ENCODE assay signal across 2 cellular contexts in the genomic region with DNA sequence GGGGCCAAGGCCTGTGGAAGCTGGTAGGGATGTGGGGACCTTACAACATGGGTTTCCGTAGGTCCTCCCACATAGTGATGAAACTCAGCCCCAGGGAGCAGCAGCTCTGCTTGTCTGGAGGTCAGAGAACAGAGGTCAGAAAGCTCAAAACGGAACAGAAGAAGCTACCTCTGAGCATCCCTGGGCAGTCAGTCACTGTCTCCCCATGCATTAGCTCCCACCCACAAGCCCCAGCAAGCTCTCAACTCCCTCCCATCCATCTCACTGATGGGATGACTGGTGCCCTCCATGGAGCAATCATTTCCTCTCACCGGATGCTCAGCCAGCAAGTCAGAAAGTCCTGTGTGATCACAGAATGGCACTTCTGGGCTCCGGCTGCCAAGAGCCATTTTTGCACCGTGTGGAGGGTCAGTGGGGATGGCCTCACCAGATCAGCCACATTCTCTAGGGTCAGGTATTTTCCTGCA.
TF ChIP-seq lines count a peak whose summit lies in the region.

No MANE protein-coding gene starts in this region.

TF ChIP-seq in SK-N-SH, 30 proteins besides CTCF, POLR2A, EP300 and RAD21 (continued from another document):
- TF ChIP-seq, protein P1, sequence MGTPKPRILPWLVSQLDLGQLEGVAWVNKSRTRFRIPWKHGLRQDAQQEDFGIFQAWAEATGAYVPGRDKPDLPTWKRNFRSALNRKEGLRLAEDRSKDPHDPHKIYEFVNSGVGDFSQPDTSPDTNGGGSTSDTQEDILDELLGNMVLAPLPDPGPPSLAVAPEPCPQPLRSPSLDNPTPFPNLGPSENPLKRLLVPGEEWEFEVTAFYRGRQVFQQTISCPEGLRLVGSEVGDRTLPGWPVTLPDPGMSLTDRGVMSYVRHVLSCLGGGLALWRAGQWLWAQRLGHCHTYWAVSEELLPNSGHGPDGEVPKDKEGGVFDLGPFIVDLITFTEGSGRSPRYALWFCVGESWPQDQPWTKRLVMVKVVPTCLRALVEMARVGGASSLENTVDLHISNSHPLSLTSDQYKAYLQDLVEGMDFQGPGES (IDR thresholded peaks at IDR 0.05; ENCODE audit: low read depth, low read length) = no peak
- no peak for TF ChIP-seq JUND (IDR thresholded peaks at IDR 0.05)
- no peak for TF ChIP-seq FOXJ3 (CRISPR knock-in tag; IDR thresholded peaks at IDR 0.05)
- TF ChIP-seq POLR2AphosphoS5 (IDR thresholded peaks at IDR 0.05; ENCODE audit: low read depth, low read length) = no peak
- no peak for TF ChIP-seq FOXM1 (IDR thresholded peaks at IDR 0.05; ENCODE audit: low read depth)
- no peak for TF ChIP-seq EZH2phosphoT487 (IDR thresholded peaks at IDR 0.05; ENCODE audit: borderline replicate concordance, low read depth)
- TF ChIP-seq, protein P2, sequence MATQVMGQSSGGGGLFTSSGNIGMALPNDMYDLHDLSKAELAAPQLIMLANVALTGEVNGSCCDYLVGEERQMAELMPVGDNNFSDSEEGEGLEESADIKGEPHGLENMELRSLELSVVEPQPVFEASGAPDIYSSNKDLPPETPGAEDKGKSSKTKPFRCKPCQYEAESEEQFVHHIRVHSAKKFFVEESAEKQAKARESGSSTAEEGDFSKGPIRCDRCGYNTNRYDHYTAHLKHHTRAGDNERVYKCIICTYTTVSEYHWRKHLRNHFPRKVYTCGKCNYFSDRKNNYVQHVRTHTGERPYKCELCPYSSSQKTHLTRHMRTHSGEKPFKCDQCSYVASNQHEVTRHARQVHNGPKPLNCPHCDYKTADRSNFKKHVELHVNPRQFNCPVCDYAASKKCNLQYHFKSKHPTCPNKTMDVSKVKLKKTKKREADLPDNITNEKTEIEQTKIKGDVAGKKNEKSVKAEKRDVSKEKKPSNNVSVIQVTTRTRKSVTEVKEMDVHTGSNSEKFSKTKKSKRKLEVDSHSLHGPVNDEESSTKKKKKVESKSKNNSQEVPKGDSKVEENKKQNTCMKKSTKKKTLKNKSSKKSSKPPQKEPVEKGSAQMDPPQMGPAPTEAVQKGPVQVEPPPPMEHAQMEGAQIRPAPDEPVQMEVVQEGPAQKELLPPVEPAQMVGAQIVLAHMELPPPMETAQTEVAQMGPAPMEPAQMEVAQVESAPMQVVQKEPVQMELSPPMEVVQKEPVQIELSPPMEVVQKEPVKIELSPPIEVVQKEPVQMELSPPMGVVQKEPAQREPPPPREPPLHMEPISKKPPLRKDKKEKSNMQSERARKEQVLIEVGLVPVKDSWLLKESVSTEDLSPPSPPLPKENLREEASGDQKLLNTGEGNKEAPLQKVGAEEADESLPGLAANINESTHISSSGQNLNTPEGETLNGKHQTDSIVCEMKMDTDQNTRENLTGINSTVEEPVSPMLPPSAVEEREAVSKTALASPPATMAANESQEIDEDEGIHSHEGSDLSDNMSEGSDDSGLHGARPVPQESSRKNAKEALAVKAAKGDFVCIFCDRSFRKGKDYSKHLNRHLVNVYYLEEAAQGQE (IDR thresholded peaks at IDR 0.05; ENCODE audit: low read depth, low read length) = no peak
- TF ChIP-seq MXI1 (IDR thresholded peaks at IDR 0.05; ENCODE audit: low read depth, low read length) = no peak
- TF ChIP-seq, protein P3, sequence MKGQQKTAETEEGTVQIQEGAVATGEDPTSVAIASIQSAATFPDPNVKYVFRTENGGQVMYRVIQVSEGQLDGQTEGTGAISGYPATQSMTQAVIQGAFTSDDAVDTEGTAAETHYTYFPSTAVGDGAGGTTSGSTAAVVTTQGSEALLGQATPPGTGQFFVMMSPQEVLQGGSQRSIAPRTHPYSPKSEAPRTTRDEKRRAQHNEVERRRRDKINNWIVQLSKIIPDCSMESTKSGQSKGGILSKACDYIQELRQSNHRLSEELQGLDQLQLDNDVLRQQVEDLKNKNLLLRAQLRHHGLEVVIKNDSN (IDR thresholded peaks at IDR 0.05; ENCODE audit: borderline replicate concordance, low read depth) = no peak
- no peak for TF ChIP-seq GATA2 (CRISPR knock-in tag; IDR thresholded peaks at IDR 0.05)
- no peak for TF ChIP-seq RCOR1 (IDR thresholded peaks at IDR 0.05; ENCODE audit: low read length)

TF ChIP-seq in SK-N-SH treated with all-trans-retinoic acid at 6 μM for 48 hours, 23 proteins besides CTCF, POLR2A, EP300 and RAD21 (continued from another document):
- TF ChIP-seq, protein P4, sequence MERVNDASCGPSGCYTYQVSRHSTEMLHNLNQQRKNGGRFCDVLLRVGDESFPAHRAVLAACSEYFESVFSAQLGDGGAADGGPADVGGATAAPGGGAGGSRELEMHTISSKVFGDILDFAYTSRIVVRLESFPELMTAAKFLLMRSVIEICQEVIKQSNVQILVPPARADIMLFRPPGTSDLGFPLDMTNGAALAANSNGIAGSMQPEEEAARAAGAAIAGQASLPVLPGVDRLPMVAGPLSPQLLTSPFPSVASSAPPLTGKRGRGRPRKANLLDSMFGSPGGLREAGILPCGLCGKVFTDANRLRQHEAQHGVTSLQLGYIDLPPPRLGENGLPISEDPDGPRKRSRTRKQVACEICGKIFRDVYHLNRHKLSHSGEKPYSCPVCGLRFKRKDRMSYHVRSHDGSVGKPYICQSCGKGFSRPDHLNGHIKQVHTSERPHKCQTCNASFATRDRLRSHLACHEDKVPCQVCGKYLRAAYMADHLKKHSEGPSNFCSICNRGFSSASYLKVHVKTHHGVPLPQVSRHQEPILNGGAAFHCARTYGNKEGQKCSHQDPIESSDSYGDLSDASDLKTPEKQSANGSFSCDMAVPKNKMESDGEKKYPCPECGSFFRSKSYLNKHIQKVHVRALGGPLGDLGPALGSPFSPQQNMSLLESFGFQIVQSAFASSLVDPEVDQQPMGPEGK (CRISPR knock-in tag; IDR thresholded peaks at IDR 0.05; ENCODE audit: borderline replicate concordance) = no peak
- TF ChIP-seq BACH2 (CRISPR knock-in tag; IDR thresholded peaks at IDR 0.05; ENCODE audit: borderline replicate concordance) = no peak
- TF ChIP-seq, protein P5, sequence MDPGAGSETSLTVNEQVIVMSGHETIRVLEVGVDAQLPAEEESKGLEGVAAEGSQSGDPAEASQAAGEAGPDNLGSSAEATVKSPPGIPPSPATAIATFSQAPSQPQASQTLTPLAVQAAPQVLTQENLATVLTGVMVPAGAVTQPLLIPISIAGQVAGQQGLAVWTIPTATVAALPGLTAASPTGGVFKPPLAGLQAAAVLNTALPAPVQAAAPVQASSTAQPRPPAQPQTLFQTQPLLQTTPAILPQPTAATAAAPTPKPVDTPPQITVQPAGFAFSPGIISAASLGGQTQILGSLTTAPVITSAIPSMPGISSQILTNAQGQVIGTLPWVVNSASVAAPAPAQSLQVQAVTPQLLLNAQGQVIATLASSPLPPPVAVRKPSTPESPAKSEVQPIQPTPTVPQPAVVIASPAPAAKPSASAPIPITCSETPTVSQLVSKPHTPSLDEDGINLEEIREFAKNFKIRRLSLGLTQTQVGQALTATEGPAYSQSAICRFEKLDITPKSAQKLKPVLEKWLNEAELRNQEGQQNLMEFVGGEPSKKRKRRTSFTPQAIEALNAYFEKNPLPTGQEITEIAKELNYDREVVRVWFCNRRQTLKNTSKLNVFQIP (CRISPR knock-in tag; IDR thresholded peaks at IDR 0.05; ENCODE audit: borderline replicate concordance, low read depth) = no peak
- TF ChIP-seq CSDC2 (CRISPR knock-in tag; IDR thresholded peaks at IDR 0.05) = no peak
